In genomic region chr5:138340008-138340407, GRCh38 we compare ENCODE assay signal across 9 cellular contexts. TPM values are rescaled to one million over a fixed set of nuclear protein-coding genes. Genes with fewer than 3 reads are reported as not detected.
DNase-seq lines count a peak whose midpoint lies in the region; ATAC-seq and TF ChIP-seq lines count a peak whose summit lies in the region.
"Had no signal": no experiment of that assay in that cellular context is flagged by ENCODE, and none has a peak within 500 bp of the region (broad histone marks: within the 10 kb centered on the region; RNA-seq: fewer than 3 reads in every experiment).

No MANE protein-coding gene starts in this region.

- CTCF ChIA-PET in activated B cell treated with CpG ODN at 0.5 μM for 24 hours (lab: Charles Lee), result interaction anchor here (7.8 kb wide), 1 partner anchor 12 kb away, joined by 134 read pairs; the partner anchor contains the start of gene KDM3B

- POLR2A ChIA-PET in activated B cell treated with CpG ODN at 0.5 μM for 24 hours (lab: Charles Lee), result interaction anchor here (13.1 kb wide), 1 partner anchor 11 kb away, joined by 322 read pairs; the partner anchor contains the start of gene KDM3B

- no peaks in the 10 kb centered on the region for H3K4me1 ChIP-seq in iPS-20b (ENCODE audit: insufficient read depth, low read length)

- H3K4me3 ChIP-seq in iPS-20b (ENCODE audit: low read length), result peak overlapping the region; percentile 86

- H3K9me3 Mint-ChIP-seq in activated CD4-positive, alpha-beta T cell treated with anti-CD3 and anti-CD28 coated beads, Interleukin-2, amount 10 ng/mL, durations not matched to agents 24 days and 14 days, result no peaks in the 10 kb centered on the region
- no peaks in the 10 kb centered on the region for H3K9me3 Mint-ChIP-seq in activated B cell treated with CpG ODN at 0.5 μM for 24 hours
- no peaks in the 10 kb centered on the region for H3K9me3 Mint-ChIP-seq in stimulated activated naive CD8-positive, alpha-beta T cell treated with anti-CD3 and anti-CD28 coated beads, Interleukin-15, amount 100 ng/mL, for 72 hours

- no peak for TF ChIP-seq CTCF in activated B cell treated with CpG ODN at 0.5 μM for 24 hours (IDR thresholded peaks at IDR 0.05)

- peak overlapping the region; percentile 93; the same call in 1 of the 2 replicates for H3K9ac ChIP-seq in iPS-20b (ENCODE audit: low read depth, low read length)

- peaks cover 46% of the 10 kb centered on the region for H3K36me3 ChIP-seq in iPS-20b (ENCODE audit: insufficient read depth, low read depth, low read length)

- intact Hi-C loops in activated CD4-positive, alpha-beta T cell treated with anti-CD3 and anti-CD28 coated beads, Interleukin-2, amount 10 ng/mL, durations not matched to agents 24 days and 14 days (cut with micrococcal nuclease), result no loop called here
- intact Hi-C loops in activated B cell treated with CpG ODN at 0.5 μM for 24 hours (cut with micrococcal nuclease), result no loop called here

- H3K27ac ChIP-seq in iPS-20b (ENCODE audit: low read length), result no peak overlapping the region
- H3K27ac ChIP-seq: SK-N-MC had no signal

- DNase-seq in activated CD4-positive, alpha-beta T cell treated with anti-CD3 and anti-CD28 coated beads, Interleukin-2, amount 10 ng/mL, durations not matched to agents 24 days and 14 days, result no peak
- no peak for DNase-seq in activated CD4-positive, alpha-beta T cell treated with anti-CD3 and anti-CD28 coated beads for 4 hours
- DNase-seq in activated B cell treated with CpG ODN at 0.5 μM for 24 hours, result no peak
- no peak for DNase-seq in stimulated activated naive CD8-positive, alpha-beta T cell treated with anti-CD3 and anti-CD28 coated beads, Interleukin-15, amount 100 ng/mL, for 72 hours
- DNase-seq in HuH-7.5 (ENCODE audit: low spot score), result no peak
- DNase-seq in NCI-H82 (lab: John Stamatoyannopoulos, UW), result no peak
- no peak for DNase-seq in GM19240 (ENCODE audit: insufficient read length, low spot score)

- H3K36me3 Mint-ChIP-seq in activated CD4-positive, alpha-beta T cell treated with anti-CD3 and anti-CD28 coated beads, Interleukin-2, amount 10 ng/mL, durations not matched to agents 24 days and 14 days (ENCODE audit: low read depth), result peaks cover 32% of the 10 kb centered on the region
- peaks cover 38% of the 10 kb centered on the region for H3K36me3 Mint-ChIP-seq in activated B cell treated with CpG ODN at 0.5 μM for 24 hours (ENCODE audit: low read depth)

- no peaks in the 10 kb centered on the region for H3K9me3 ChIP-seq in iPS-20b (ENCODE audit: insufficient read depth, low read depth, low read length)

- no peak for ATAC-seq in activated B cell treated with CpG ODN at 0.5 μM for 24 hours (ENCODE audit: low read depth)
- ATAC-seq in stimulated activated naive CD8-positive, alpha-beta T cell treated with anti-CD3 and anti-CD28 coated beads, Interleukin-15, amount 100 ng/mL, for 72 hours, result no peak

- peaks cover 39% of the 10 kb centered on the region for H3K4me1 Mint-ChIP-seq in activated CD4-positive, alpha-beta T cell treated with anti-CD3 and anti-CD28 coated beads, Interleukin-2, amount 10 ng/mL, durations not matched to agents 24 days and 14 days
- H3K4me1 Mint-ChIP-seq in activated B cell treated with CpG ODN at 0.5 μM for 24 hours, result peaks cover 37% of the 10 kb centered on the region
- peaks cover 52% of the 10 kb centered on the region for H3K4me1 Mint-ChIP-seq in stimulated activated naive CD8-positive, alpha-beta T cell treated with anti-CD3 and anti-CD28 coated beads, Interleukin-15, amount 100 ng/mL, for 72 hours

- no peaks in the 10 kb centered on the region for H3K27me3 ChIP-seq in iPS-20b (ENCODE audit: insufficient read depth, low read length)

- no peak overlapping the region for H3K27ac Mint-ChIP-seq in activated CD4-positive, alpha-beta T cell treated with anti-CD3 and anti-CD28 coated beads, Interleukin-2, amount 10 ng/mL, durations not matched to agents 24 days and 14 days
- H3K27ac Mint-ChIP-seq in activated B cell treated with CpG ODN at 0.5 μM for 24 hours, result peak overlapping the region; percentile 94
- H3K27ac Mint-ChIP-seq in stimulated activated naive CD8-positive, alpha-beta T cell treated with anti-CD3 and anti-CD28 coated beads, Interleukin-15, amount 100 ng/mL, for 72 hours, result peak overlapping the region in 1 of 2 donors; percentile 98

- H3K27me3 Mint-ChIP-seq in activated CD4-positive, alpha-beta T cell treated with anti-CD3 and anti-CD28 coated beads, Interleukin-2, amount 10 ng/mL, durations not matched to agents 24 days and 14 days, result no peaks in the 10 kb centered on the region
- H3K27me3 Mint-ChIP-seq in activated B cell treated with CpG ODN at 0.5 μM for 24 hours, result no peaks in the 10 kb centered on the region
- H3K27me3 Mint-ChIP-seq in stimulated activated naive CD8-positive, alpha-beta T cell treated with anti-CD3 and anti-CD28 coated beads, Interleukin-15, amount 100 ng/mL, for 72 hours, result no peaks in the 10 kb centered on the region

- H3K4me3 Mint-ChIP-seq in activated CD4-positive, alpha-beta T cell treated with anti-CD3 and anti-CD28 coated beads, Interleukin-2, amount 10 ng/mL, durations not matched to agents 24 days and 14 days, result peak overlapping the region; percentile 80
- peak overlapping the region; percentile 90 for H3K4me3 Mint-ChIP-seq in activated B cell treated with CpG ODN at 0.5 μM for 24 hours
- H3K4me3 Mint-ChIP-seq in stimulated activated naive CD8-positive, alpha-beta T cell treated with anti-CD3 and anti-CD28 coated beads, Interleukin-15, amount 100 ng/mL, for 72 hours, result peak overlapping the region; percentile 87 to 97

RNA-seq across cellular contexts. Expression of gene FAM53C, which starts 1.9 kb away (rescaled TPM):
- 24.1 and 27.1 TPM in 2 replicates for total RNA-seq in activated CD4-positive, alpha-beta T cell treated with anti-CD3 and anti-CD28 coated beads, Interleukin-2, amount 10 ng/mL, durations not matched to agents 24 days and 14 days
- 23.5 and 24.9 TPM in 2 replicates for total RNA-seq in activated B cell treated with CpG ODN at 0.5 μM for 24 hours

RNA-seq across cellular contexts. Expression of gene CDC25C, which starts 8.4 kb away (rescaled TPM):
- total RNA-seq in activated CD4-positive, alpha-beta T cell treated with anti-CD3 and anti-CD28 coated beads, Interleukin-2, amount 10 ng/mL, durations not matched to agents 24 days and 14 days, result 6.7 and 7.9 TPM in 2 replicates
- 0.42 TPM in 1 of 2 replicates, not detected in the other for total RNA-seq in activated B cell treated with CpG ODN at 0.5 μM for 24 hours

RNA-seq across cellular contexts. Expression of gene KDM3B, which starts 12.5 kb away (rescaled TPM):
- total RNA-seq in activated CD4-positive, alpha-beta T cell treated with anti-CD3 and anti-CD28 coated beads, Interleukin-2, amount 10 ng/mL, durations not matched to agents 24 days and 14 days, result 48.7 and 52.7 TPM in 2 replicates
- 85.5 and 94.0 TPM in 2 replicates for total RNA-seq in activated B cell treated with CpG ODN at 0.5 μM for 24 hours
